18 cellular contexts compared by ENCODE assay signal in the genomic region with DNA sequence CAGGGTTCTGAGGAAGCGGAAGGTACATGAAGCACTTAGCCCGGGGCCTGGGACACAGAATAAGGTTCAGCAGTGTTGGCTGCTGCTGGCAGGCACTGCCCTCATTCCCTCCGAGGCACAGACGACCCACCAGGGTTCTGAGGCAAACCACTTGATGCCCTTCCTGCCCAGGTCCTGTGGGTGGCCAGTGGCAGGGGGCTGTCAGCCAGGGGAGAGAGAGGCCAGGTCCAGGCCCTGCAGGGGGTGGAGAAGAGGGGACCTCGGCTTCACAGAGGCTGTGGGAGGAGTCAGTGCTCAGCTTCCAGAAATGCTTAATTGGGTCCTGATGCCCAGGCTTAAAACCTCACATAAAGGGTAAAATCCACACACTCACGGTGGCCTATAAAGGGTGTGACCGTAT. TPM values are rescaled to one million over a fixed set of nuclear protein-coding genes. Genes with fewer than 3 reads are reported as not detected.
A peak's percentile ranks its signal among the peaks of the same experiment; 100 is the strongest.
DNase-seq lines count a peak whose midpoint lies in the region; ATAC-seq and TF ChIP-seq lines count a peak whose summit lies in the region.
"Had no signal": no experiment of that assay in that cellular context is flagged by ENCODE, and none has a peak within 500 bp of the region (broad histone marks: within the 10 kb centered on the region; RNA-seq: fewer than 3 reads in every experiment).

No MANE protein-coding gene starts in this region.

- no peak overlapping the region for H3K27ac ChIP-seq in left ventricle myocardium inferior (replicated peaks)
- H3K27ac ChIP-seq: SJCRH30 had no signal

- intact Hi-C loops in Right ventricle myocardium inferior (cut with DNase I): no loop called here
- intact Hi-C loops in left ventricle myocardium inferior (cut with micrococcal nuclease): no loop called here

- H3K4me1 Mint-ChIP-seq in glutamatergic neuron (ENCODE audit: low read depth, unreplicated experiment): peaks cover 6% of the 10 kb centered on the region
- peaks cover 16% of the 10 kb centered on the region in 2 donors for H3K4me1 Mint-ChIP-seq in effector memory CD8-positive, alpha-beta T cell (ENCODE audit: low read depth in 2 of 2)

- peaks cover 24% of the 10 kb centered on the region for H3K36me3 ChIP-seq in left ventricle myocardium inferior
- H3K36me3 ChIP-seq: SJCRH30 had no signal

- H3K4me1 ChIP-seq in left ventricle myocardium inferior: peaks cover 13% of the 10 kb centered on the region

- peaks cover 6% of the 10 kb centered on the region for H3K27me3 Mint-ChIP-seq in glutamatergic neuron (ENCODE audit: unreplicated experiment)
- no peaks in the 10 kb centered on the region for H3K27me3 Mint-ChIP-seq in effector memory CD8-positive, alpha-beta T cell

- in situ Hi-C loops in ACHN (cut with HindIII; ENCODE audit: low pct_ligation_motif_present, low pct_unique_long_range_greater_than_20kb, low sequenced_read_pairs): no loop called here

- ATAC-seq in Right ventricle myocardium inferior (no peak), HG02642 (IDR thresholded peaks at IDR 0.05; ENCODE audit: poor library complexity, unreplicated experiment) (no peak)
- no peak for ATAC-seq in effector memory CD8-positive, alpha-beta T cell (replicated peaks)

- H3K9me3 Mint-ChIP-seq in glutamatergic neuron (ENCODE audit: unreplicated experiment): peaks cover 4% of the 10 kb centered on the region
- no peaks in the 10 kb centered on the region for H3K9me3 Mint-ChIP-seq in effector memory CD8-positive, alpha-beta T cell

- H3K9me3 ChIP-seq in left ventricle myocardium inferior (replicated peaks): no peaks in the 10 kb centered on the region
- H3K9me3 ChIP-seq: SJCRH30 had no signal

- DNase-seq in Right ventricle myocardium inferior (ENCODE audit: missing footprints): peak; percentile 33
- no peak for DNase-seq in left ventricle myocardium inferior
- DNase-seq in NCI-H1694 treated with DMSO at 0.1 percent for 48 hours (lab: John Stamatoyannopoulos, UW): peak; percentile 29
- DNase-seq in glutamatergic neuron: no peak
- DNase-seq in ACHN: no peak
- no peak for DNase-seq in effector memory CD8-positive, alpha-beta T cell
- DNase-seq in activated T-cell treated with anti-CD3 and anti-CD28 coated beads, Interleukin-2, amount 50 U/mL, for 48 hours: no peak
- DNase-seq: DMS153, Kasumi-1, MV-4-11, NCI-H1105, NCI-H1436 treated with DMSO at 0.1 percent for 48 hours, NCI-H2029, NCI-H446, NCI-H774, SJCRH30 had no signal

- no peak for TF ChIP-seq CTCF in left ventricle myocardium inferior (IDR thresholded peaks at IDR 0.05; ENCODE audit: borderline replicate concordance)
- TF ChIP-seq CTCF in glutamatergic neuron (IDR thresholded peaks at IDR 0.05; ENCODE audit: partially characterized antibody, unreplicated experiment): no peak

- peak overlapping the region; percentile 25 for H3K4me3 Mint-ChIP-seq in glutamatergic neuron (ENCODE audit: unreplicated experiment)
- H3K4me3 Mint-ChIP-seq in effector memory CD8-positive, alpha-beta T cell: no peak overlapping the region
- H3K4me3 Mint-ChIP-seq: CD14-positive monocyte had no signal

- no peaks in the 10 kb centered on the region for H3K27me3 ChIP-seq in left ventricle myocardium inferior (ENCODE audit: low read depth)
- H3K27me3 ChIP-seq: SJCRH30 had no signal

- H3K4me3 ChIP-seq in left ventricle myocardium inferior: no peak overlapping the region
- H3K4me3 ChIP-seq: SJCRH30 had no signal

- no peaks in the 10 kb centered on the region for H3K36me3 Mint-ChIP-seq in glutamatergic neuron (ENCODE audit: unreplicated experiment)
- peaks cover 17% of the 10 kb centered on the region for H3K36me3 Mint-ChIP-seq in effector memory CD8-positive, alpha-beta T cell (ENCODE audit: insufficient read depth)

- H3K27ac Mint-ChIP-seq in glutamatergic neuron (ENCODE audit: unreplicated experiment): no peak overlapping the region
- H3K27ac Mint-ChIP-seq in effector memory CD8-positive, alpha-beta T cell: no peak overlapping the region

RNA-seq across cellular contexts. Expression of a gene that starts 4.4 kb away (rescaled TPM):
- 6.4 TPM for total RNA-seq in Right ventricle myocardium inferior
- 6.3 TPM for total RNA-seq in left ventricle myocardium inferior
- 18.2 TPM for total RNA-seq in glutamatergic neuron (ENCODE audit: unreplicated experiment)

RNA-seq across cellular contexts. Expression of a gene that starts 26.0 kb away (rescaled TPM):
- 8.5 TPM for total RNA-seq in Right ventricle myocardium inferior
- total RNA-seq in left ventricle myocardium inferior: 6.3 TPM
- 4.3 TPM for total RNA-seq in glutamatergic neuron (ENCODE audit: unreplicated experiment)

RNA-seq across cellular contexts. Expression of a gene that starts 39.3 kb away (rescaled TPM):
- total RNA-seq in Right ventricle myocardium inferior (175 TPM), left ventricle myocardium inferior (168 TPM), glutamatergic neuron (ENCODE audit: unreplicated experiment) (387 TPM)

RNA-seq across cellular contexts. Expression of a gene that starts 43.4 kb away (rescaled TPM):
- 51.5 TPM for total RNA-seq in Right ventricle myocardium inferior
- 61.6 TPM for total RNA-seq in left ventricle myocardium inferior
- total RNA-seq in glutamatergic neuron (ENCODE audit: unreplicated experiment): 38.0 TPM

RNA-seq across cellular contexts. Expression of a gene that starts 58.8 kb away (rescaled TPM):
- total RNA-seq in Right ventricle myocardium inferior (16.6 TPM), left ventricle myocardium inferior (17.9 TPM), glutamatergic neuron (ENCODE audit: unreplicated experiment) (25.6 TPM)

Comparison
In these comparisons a context has a peak if more than half of its experiments do, and no peak if none do; other contexts are left out.
1. DNase-seq: peak in Right ventricle myocardium inferior (single experiment) and NCI-H1694 treated with DMSO at 0.1 percent for 48 hours (single experiment); none in left ventricle myocardium inferior (single experiment), glutamatergic neuron (single experiment), ACHN (single experiment), effector memory CD8-positive, alpha-beta T cell (0 of 3) and activated T-cell treated with anti-CD3 and anti-CD28 coated beads, Interleukin-2, amount 50 U/mL, for 48 hours (0 of 2).